ENCODE assay signal across 32 cellular contexts in the genomic region with DNA sequence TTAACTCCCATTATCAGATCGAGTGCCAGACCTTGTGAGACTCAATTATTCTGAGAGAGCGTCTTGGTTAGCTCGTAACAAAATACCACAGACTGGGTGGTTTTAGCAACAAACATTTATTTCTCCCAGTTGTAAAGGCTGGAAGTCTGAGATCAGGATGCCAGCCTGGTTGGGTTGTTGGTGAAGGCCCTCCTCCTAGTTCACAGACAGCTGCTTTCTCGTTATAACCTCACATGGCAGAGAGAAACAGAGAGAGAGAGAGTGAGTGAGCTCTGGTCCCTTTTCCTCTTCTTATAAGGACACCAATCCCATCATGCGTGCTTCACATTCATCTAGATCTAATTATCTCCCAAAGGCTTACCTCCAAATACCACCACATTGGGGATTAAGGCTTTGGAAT.
"Had no signal": no experiment of that assay in that cellular context is flagged by ENCODE, and none has a peak within 500 bp of the region (broad histone marks: within the 10 kb centered on the region; RNA-seq: fewer than 3 reads in every experiment).

No MANE protein-coding gene starts in this region.

- H3K27ac Mint-ChIP-seq: natural killer cell; nephron; neural progenitor cell; progenitor cell of endocrine pancreas; stimulated activated memory B cell treated with anti-CD40 and anti-IgM and Interleukin-4, amounts not matched to agents 10 μg/mL and 1 μg/mL and 100 μg/mL, for 72 hours; stimulated activated naive CD8-positive, alpha-beta T cell treated with anti-CD3 and anti-CD28 coated beads, Interleukin-15, amount 100 ng/mL, for 72 hours; type B pancreatic cell had no signal

- H3K36me3 Mint-ChIP-seq: natural killer cell; neural progenitor cell; stimulated activated memory B cell treated with anti-CD40 and anti-IgM and Interleukin-4, amounts not matched to agents 10 μg/mL and 1 μg/mL and 100 μg/mL, for 72 hours; type B pancreatic cell had no signal

- H3K4me2 ChIP-seq: neural progenitor cell, smooth muscle cell had no signal

- H3K9me3 Mint-ChIP-seq: natural killer cell, type B pancreatic cell had no signal

- H3K9ac ChIP-seq: neural progenitor cell, parathyroid adenoma had no signal

- H2AFZ ChIP-seq: neural progenitor cell, parathyroid adenoma had no signal

- DNase-seq: natural killer cell; occipital lobe; ovary; posterior cingulate gyrus; psoas muscle; right cardiac atrium; right lobe of liver; sigmoid colon; spleen; stimulated activated CD4-positive, alpha-beta T cell treated with anti-CD3 and anti-CD28 coated beads, Interleukin-12 subunit alpha, Interleukin-12 subunit beta, amount 100 ng/mL, for 4 hours; stimulated activated CD4-positive, alpha-beta T cell treated with anti-CD3 and anti-CD28 coated beads, Interleukin-1b, Interleukin-23, amount 100 ng/mL, for 48 hours; stimulated activated CD4-positive, alpha-beta T cell treated with anti-CD3 and anti-CD28 coated beads, Interleukin-4, amount 100 ng/mL, for 1 hour; stimulated activated CD4-positive, alpha-beta T cell treated with anti-CD3 and anti-CD28 coated beads, Interleukin-4, amount 100 ng/mL, for 4 hours; stimulated activated CD8-positive, alpha-beta memory T cell treated with anti-CD3 and anti-CD28 coated beads, Interleukin-4, amount 100 ng/mL, for 48 hours; stimulated activated naive CD4-positive, alpha-beta T cell; stimulated activated naive CD8-positive, alpha-beta T cell treated with anti-CD3 and anti-CD28 coated beads, Interleukin-15, amount 100 ng/mL, for 72 hours; stimulated activated naive CD8-positive, alpha-beta T cell treated with anti-CD3 and anti-CD28 coated beads, Interleukin-15, Interleukin-2, amounts not matched to agents 100 U/mL and 50 U/mL, for 24 hours; substantia nigra; testis; tibial artery; transverse colon; upper lobe of right lung; uterus had no signal

- H3K4me3 Mint-ChIP-seq: natural killer cell; nephron; neural progenitor cell; stimulated activated memory B cell treated with anti-CD40 and anti-IgM and Interleukin-4, amounts not matched to agents 10 μg/mL and 1 μg/mL and 100 μg/mL, for 72 hours; stimulated activated naive CD8-positive, alpha-beta T cell treated with anti-CD3 and anti-CD28 coated beads, Interleukin-15, amount 100 ng/mL, for 72 hours; type B pancreatic cell had no signal

- H3K4me1 Mint-ChIP-seq: natural killer cell; nephron; neural progenitor cell; stimulated activated memory B cell treated with anti-CD40 and anti-IgM and Interleukin-4, amounts not matched to agents 10 μg/mL and 1 μg/mL and 100 μg/mL, for 72 hours; stimulated activated naive CD8-positive, alpha-beta T cell treated with anti-CD3 and anti-CD28 coated beads, Interleukin-15, amount 100 ng/mL, for 72 hours had no signal

- H3K9me3 ChIP-seq: ovary, psoas muscle, right lobe of liver, sigmoid colon, spleen, suprapubic skin, testis, tibial artery, transverse colon, upper lobe of right lung, uterus had no signal

- ATAC-seq: natural killer cell; psoas muscle; right cardiac atrium; right lobe of liver; stimulated activated memory B cell treated with anti-CD40 and anti-IgM and Interleukin-4, amounts not matched to agents 10 μg/mL and 1 μg/mL and 100 μg/mL, for 72 hours; stimulated activated naive CD8-positive, alpha-beta T cell treated with anti-CD3 and anti-CD28 coated beads, Interleukin-15, amount 100 ng/mL, for 72 hours; stimulated activated naive CD8-positive, alpha-beta T cell treated with anti-CD3 and anti-CD28 coated beads, Interleukin-15, Interleukin-2, amounts not matched to agents 100 U/mL and 50 U/mL, for 24 hours; upper lobe of right lung had no signal

- H3K4me1 ChIP-seq: parathyroid adenoma, psoas muscle, right lobe of liver, sigmoid colon, spleen, suprapubic skin, testis, tibial artery, transverse colon, upper lobe of right lung, uterus had no signal

- H3K36me3 ChIP-seq: neural progenitor cell, ovary, right lobe of liver, sigmoid colon, spleen, suprapubic skin, tibial artery, transverse colon, upper lobe of right lung, uterus had no signal

- H3K27me3 ChIP-seq: neural progenitor cell, ovary, right lobe of liver, sigmoid colon, spleen, suprapubic skin, testis, tibial artery, transverse colon, upper lobe of right lung, uterus had no signal

- H3K79me2 ChIP-seq: parathyroid adenoma had no signal

- H3K4me3 ChIP-seq: neural progenitor cell, ovary, psoas muscle, right lobe of liver, sigmoid colon, skin epidermis, smooth muscle cell, spleen, suprapubic skin, testis, tibial artery, transverse colon, upper lobe of right lung, uterus had no signal

- H3K27ac ChIP-seq: neural progenitor cell, ovary, parathyroid adenoma, psoas muscle, right lobe of liver, sigmoid colon, skin epidermis, spleen, suprapubic skin, testis, tibial artery, transverse colon, upper lobe of right lung, uterus had no signal

- H3K27me3 Mint-ChIP-seq: progenitor cell of endocrine pancreas; stimulated activated memory B cell treated with anti-CD40 and anti-IgM and Interleukin-4, amounts not matched to agents 10 μg/mL and 1 μg/mL and 100 μg/mL, for 72 hours; type B pancreatic cell had no signal
